In the genomic region with DNA sequence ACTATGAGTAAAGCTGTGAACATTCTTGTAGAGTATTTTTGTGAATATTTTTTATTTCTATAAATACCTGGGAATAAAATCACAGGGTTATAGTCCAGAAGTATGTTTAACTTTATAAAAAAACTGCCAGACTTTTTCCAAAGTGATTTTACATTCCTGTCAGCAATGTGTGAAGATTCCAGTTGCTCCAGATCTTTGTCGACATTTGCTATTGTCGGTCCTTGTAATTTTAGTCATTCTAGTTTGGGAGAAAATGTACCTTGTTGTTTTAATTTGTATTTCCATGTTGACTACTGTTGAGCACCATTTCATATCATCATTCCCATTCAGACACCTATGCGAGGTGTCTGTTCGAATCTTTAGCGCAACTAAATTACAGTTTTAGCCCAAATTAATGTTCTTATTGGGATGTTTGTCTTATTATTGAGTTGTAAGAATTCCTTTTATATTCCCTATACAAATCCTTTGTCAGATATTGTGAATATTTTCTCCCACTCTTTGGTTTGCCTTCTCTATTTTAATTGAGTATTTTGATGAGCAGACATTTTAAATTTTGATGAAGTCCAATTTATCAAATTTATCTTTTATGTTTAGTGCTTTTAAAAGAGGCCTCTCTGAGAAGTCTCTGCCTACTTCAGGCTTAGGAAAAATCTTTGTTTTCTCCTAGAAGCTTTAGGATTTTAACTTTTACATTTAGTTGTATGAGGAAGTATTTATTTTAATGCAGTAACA, we compare ENCODE assay signal across 1 cellular context.
TF ChIP-seq lines count a peak whose summit lies in the region.

No MANE protein-coding gene starts in this region.

TF ChIP-seq in HepG2, 621 proteins besides CTCF, POLR2A, EP300 and RAD21:
- no peak for TF ChIP-seq HDAC6 (IDR thresholded peaks at IDR 0.05; ENCODE audit: low read depth, low read length)
- peak; percentile 19 to 60; a peak in 2 of 4 replicates for TF ChIP-seq MAFK (conservative IDR thresholded peaks at IDR 0.05 in 1 of 2, IDR thresholded peaks at IDR 0.05 in 1 of 2; ENCODE audit: low read length in 2 of 2)
- TF ChIP-seq ZNF7 (CRISPR knock-in tag; IDR thresholded peaks at IDR 0.05): peak; percentile 88
